Comparison of ENCODE assay signal across 15 cellular contexts in the genomic region with DNA sequence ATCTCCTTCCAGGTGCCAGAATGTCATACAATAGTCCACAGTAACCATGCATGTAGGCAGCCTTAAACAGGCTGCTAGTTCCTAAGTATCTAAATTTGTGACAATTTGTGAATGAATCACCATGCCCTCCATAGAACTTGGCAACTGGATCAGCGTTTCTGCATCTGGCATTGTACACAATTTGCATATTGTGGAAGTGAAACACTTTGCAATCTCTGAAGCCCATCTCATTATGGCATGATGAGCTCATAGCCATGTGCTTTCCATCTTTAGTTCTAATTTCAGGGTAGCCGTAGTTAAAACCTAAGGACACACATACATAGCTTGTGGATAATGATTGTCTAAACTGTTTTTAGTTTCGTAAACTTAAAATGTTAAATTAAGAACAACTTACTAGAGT.
A peak's percentile ranks its signal among the peaks of the same experiment; 100 is the strongest.
DNase-seq lines count a peak whose midpoint lies in the region; TF ChIP-seq lines count a peak whose summit lies in the region.
"Had no signal": no experiment of that assay in that cellular context is flagged by ENCODE, and none has a peak within 500 bp of the region (broad histone marks: within the 10 kb centered on the region; RNA-seq: fewer than 3 reads in every experiment).

No MANE protein-coding gene starts in this region.

- no peak for TF ChIP-seq POLR2A in testis (IDR thresholded peaks at IDR 0.05)

- H3K79me2 ChIP-seq in Karpas-422 (ENCODE audit: low read length): no peaks in the 10 kb centered on the region

- WGBS in testis, 2 donors: 86 to 93% methylated on average over 3 of the region's 3 CpGs

- DNase-seq in DMS 273 (lab: John Stamatoyannopoulos, UW; ENCODE audit: unreplicated experiment) (peak; percentile 76), Karpas-422 (peak; percentile 48), astrocyte of the hippocampus (ENCODE audit: low read depth, low spot score) (peak; percentile 4), middle frontal gyrus (ENCODE audit: extremely low spot score, low spot score) (peak; percentile 27), activated gamma-delta T cell (lab: John Stamatoyannopoulos, UW) (no peak), testis (no peak), NCI-H128 (lab: John Stamatoyannopoulos, UW; ENCODE audit: unreplicated experiment) (no peak), SIG-M5 treated with dmso at 0.1 percent for 504 hours (lab: John Stamatoyannopoulos, UW; ENCODE audit: unreplicated experiment) (no peak)
- DNase-seq: BE2C; CD8-positive, alpha-beta T cell; KG1; NCI-H1436; NCI-H2029 treated with DMSO at 0.1 percent for 48 hours; NCI-H524; SJCRH30 had no signal

- H3K4me2 ChIP-seq in Karpas-422 (ENCODE audit: low read depth, low read length, poor library complexity, severe bottlenecking): no peak overlapping the region

- no peak overlapping the region for H3K9ac ChIP-seq in Karpas-422 (ENCODE audit: low read length)

- H4K20me1 ChIP-seq in Karpas-422 (ENCODE audit: insufficient read depth, low read depth, low read length): no peaks in the 10 kb centered on the region

- H3K27me3 ChIP-seq in Karpas-422 (ENCODE audit: low read length) (no peaks in the 10 kb centered on the region), testis (no peaks in the 10 kb centered on the region)
- H3K27me3 ChIP-seq: BE2C, SJCRH30 had no signal

- H3K9me2 ChIP-seq in Karpas-422 (replicated peaks; ENCODE audit: insufficient read depth, low read length): no peaks in the 10 kb centered on the region

- H2AFZ ChIP-seq in Karpas-422 (ENCODE audit: low read length): no peak overlapping the region

- H3K4me1 ChIP-seq in Karpas-422 (ENCODE audit: low read length): 0 out of 2 replicates have a peak, but pooled peaks cover 5% of the 10 kb centered on the region
- H3K4me1 ChIP-seq in testis: no peaks in the 10 kb centered on the region
- H3K4me1 ChIP-seq: BE2C, SJCRH30 had no signal

- intact Hi-C loops in testis (cut with DNase I; ENCODE audit: low total_unique reads): no loop called here

- H3K9me3 ChIP-seq in Karpas-422 (ENCODE audit: low read length) (peaks cover 16% of the 10 kb centered on the region), testis (no peaks in the 10 kb centered on the region)
- H3K9me3 ChIP-seq: BE2C, SJCRH30 had no signal

- H3K27ac ChIP-seq in Karpas-422 (ENCODE audit: low read length): no peak overlapping the region
- H3K27ac ChIP-seq in testis: no peak overlapping the region
- H3K27ac ChIP-seq: SJCRH30 had no signal

- H3K4me3 ChIP-seq in Karpas-422 (ENCODE audit: low read length): no peak overlapping the region
- H3K4me3 ChIP-seq in testis: no peak overlapping the region
- H3K4me3 ChIP-seq: SJCRH30 had no signal

- no peak for TF ChIP-seq CTCF in testis (IDR thresholded peaks at IDR 0.05)

- no peaks in the 10 kb centered on the region for H3K36me3 ChIP-seq in Karpas-422 (ENCODE audit: insufficient read depth, low read length)
- H3K36me3 ChIP-seq in testis (ENCODE audit: low read depth, missing control alignments): no peaks in the 10 kb centered on the region
- H3K36me3 ChIP-seq: BE2C, SJCRH30 had no signal

Comparison
In these comparisons a context has a peak if more than half of its experiments do, and no peak if none do; other contexts are left out.
1. DNase-seq: peak in DMS 273 (single experiment), Karpas-422 (single experiment), astrocyte of the hippocampus (single experiment) and middle frontal gyrus (single experiment); none in activated gamma-delta T cell (single experiment), testis (single experiment), NCI-H128 (single experiment) and SIG-M5 treated with dmso at 0.1 percent for 504 hours (single experiment).